ENCODE assay signal across 8 cellular contexts in genomic region chr12:32679091-32679909, GRCh38. TPM values are rescaled to one million over a fixed set of nuclear protein-coding genes. Genes with fewer than 3 reads are reported as not detected.
DNase-seq lines count a peak whose midpoint lies in the region; TF ChIP-seq lines count a peak whose summit lies in the region.

Gene DNM1L (plus strand): TSS chr12:32679301. CDS start chr12:32679364, 63 bp downstream.

- H3K27me3 ChIP-seq in H7 (ENCODE audit: control insufficient read depth, insufficient read depth, low read length): no peaks in the 10 kb centered on the region

- DNase-seq in ELF-1 (ENCODE audit: low read depth, low spot score) (peak; percentile 99), H7 (peak; percentile 98), M059J (ENCODE audit: low read depth) (peak; percentile 95), SHP77 (lab: John Stamatoyannopoulos, UW) (peak; percentile 94 to 97), fibroblast of pulmonary artery (ENCODE audit: low read depth) (peak; percentile 97)
- DNase-seq in activated effector memory CD4-positive, alpha-beta T cell treated with Interleukin-2 at 50 U/mL for 16 hours: peak; percentile 87

- peak within 1 kb of the TSS; percentile 85 to 98 (median 89) for H3K4me3 Mint-ChIP-seq in nephron
- H3K4me3 Mint-ChIP-seq in stimulated activated naive CD8-positive, alpha-beta T cell treated with anti-CD3 and anti-CD28 coated beads, Interleukin-15, Interleukin-2, amounts not matched to agents 100 ng/mL and 50 ng/mL, for 24 hours: peak within 1 kb of the TSS; percentile 93

- no peaks in the 10 kb centered on the region for H3K9me3 Mint-ChIP-seq in nephron
- no peaks in the 10 kb centered on the region for H3K9me3 Mint-ChIP-seq in stimulated activated naive CD8-positive, alpha-beta T cell treated with anti-CD3 and anti-CD28 coated beads, Interleukin-15, Interleukin-2, amounts not matched to agents 100 ng/mL and 50 ng/mL, for 24 hours

- H3K4me3 ChIP-seq in H7 (ENCODE audit: insufficient read depth, low read depth, low read length) (peak within 1 kb of the TSS; percentile 97), fibroblast of pulmonary artery (replicated peaks; ENCODE audit: low read depth, low read length) (peak within 1 kb of the TSS; percentile 92)

- H3K4me1 Mint-ChIP-seq in nephron: peaks cover 18% of the 10 kb centered on the region
- peaks cover 33% of the 10 kb centered on the region for H3K4me1 Mint-ChIP-seq in stimulated activated naive CD8-positive, alpha-beta T cell treated with anti-CD3 and anti-CD28 coated beads, Interleukin-15, Interleukin-2, amounts not matched to agents 100 ng/mL and 50 ng/mL, for 24 hours (ENCODE audit: low read depth)

- H3K27me3 Mint-ChIP-seq in nephron (ENCODE audit: low read depth): no peaks in the 10 kb centered on the region
- no peaks in the 10 kb centered on the region for H3K27me3 Mint-ChIP-seq in stimulated activated naive CD8-positive, alpha-beta T cell treated with anti-CD3 and anti-CD28 coated beads, Interleukin-15, Interleukin-2, amounts not matched to agents 100 ng/mL and 50 ng/mL, for 24 hours

- no peaks in the 10 kb centered on the region for H3K36me3 ChIP-seq in H7 (replicated peaks; ENCODE audit: control insufficient read depth, insufficient read depth, low read length)

- peaks cover 13% of the 10 kb centered on the region for H3K36me3 Mint-ChIP-seq in nephron (ENCODE audit: low read depth)
- peaks cover 14% of the 10 kb centered on the region for H3K36me3 Mint-ChIP-seq in stimulated activated naive CD8-positive, alpha-beta T cell treated with anti-CD3 and anti-CD28 coated beads, Interleukin-15, Interleukin-2, amounts not matched to agents 100 ng/mL and 50 ng/mL, for 24 hours (ENCODE audit: low read depth)

- H3K27ac Mint-ChIP-seq in nephron: peak within 1 kb of the TSS; percentile 88 to 98 (median 97)
- H3K27ac Mint-ChIP-seq in stimulated activated naive CD8-positive, alpha-beta T cell treated with anti-CD3 and anti-CD28 coated beads, Interleukin-15, Interleukin-2, amounts not matched to agents 100 ng/mL and 50 ng/mL, for 24 hours: peak within 1 kb of the TSS; percentile 86

- TF ChIP-seq CTCF in fibroblast of pulmonary artery (IDR thresholded peaks at IDR 0.05; ENCODE audit: low read length, missing control alignments): no peak
- TF ChIP-seq CTCF in nephron (IDR thresholded peaks at IDR 0.05; ENCODE audit: unreplicated experiment in 3 of 3): no peak

RNA-seq across cellular contexts. Expression of gene DNM1L, which starts in this region (rescaled TPM):
- 63.4 and 78.7 TPM in 2 replicates for total RNA-seq in H7 (2014; rRNA removed; shearing (Covaris generic))
- total RNA-seq in M059J (2014; rRNA removed; shearing (Covaris generic)): 32.8 and 41.4 TPM in 2 replicates

Comparison
In these comparisons a context has a peak if more than half of its experiments do, and no peak if none do; other contexts are left out.
1. Peak in every context shown above with its lines: DNase-seq and H3K4me3 ChIP-seq.